1 cellular context compared by ENCODE assay signal in the genomic region with DNA sequence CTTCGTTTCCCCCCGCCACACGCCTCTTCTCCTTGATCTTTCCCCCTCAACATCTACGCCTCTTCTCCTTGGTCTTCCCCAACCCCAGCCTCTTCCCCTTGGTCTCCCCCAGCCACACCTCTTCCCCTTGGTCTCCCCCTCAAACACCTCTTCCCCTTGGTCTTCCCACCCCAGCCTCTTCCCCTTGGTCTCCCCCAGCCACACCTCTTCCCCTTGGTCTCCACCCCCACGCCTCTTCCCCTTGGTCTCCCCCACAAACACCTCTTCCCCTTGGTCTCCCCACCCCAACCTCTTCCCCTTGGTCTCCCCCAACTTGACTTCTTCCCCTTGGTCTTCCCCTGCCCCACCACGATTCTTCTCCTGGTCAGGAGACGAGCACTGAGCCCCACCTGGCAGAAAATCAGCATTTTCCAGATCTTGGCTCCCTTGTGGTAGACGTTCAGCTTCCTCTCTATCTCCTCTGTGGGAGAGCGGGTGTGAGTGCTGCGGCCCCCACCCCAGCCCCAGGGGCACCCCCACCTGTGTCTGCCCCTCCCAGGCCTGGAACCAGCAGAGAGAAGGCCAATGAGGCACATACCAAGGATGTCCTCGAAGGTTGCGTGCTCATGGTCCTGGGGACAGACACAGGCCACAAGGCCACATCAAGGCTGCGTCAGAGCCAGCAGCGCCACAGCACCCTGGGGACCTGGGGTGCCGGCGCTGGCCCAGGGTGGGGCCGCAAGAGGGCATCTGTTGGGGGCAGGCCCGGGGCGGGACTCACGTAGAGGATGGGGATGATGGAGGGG.
TF ChIP-seq lines count a peak whose summit lies in the region.

No MANE protein-coding gene starts in this region.

TF ChIP-seq in WTC11, 78 proteins besides CTCF, POLR2A, EP300 and RAD21 (continued from another document):
- TF ChIP-seq ATF2 (CRISPR knock-in tag; IDR thresholded peaks at IDR 0.05; ENCODE audit: borderline replicate concordance, low read depth) (no peak), EMX1 (CRISPR knock-in tag; IDR thresholded peaks at IDR 0.05) (no peak), NR3C1 (CRISPR knock-in tag; conservative IDR thresholded peaks at IDR 0.05; ENCODE audit: low read depth) (no peak)
